In the genomic region with DNA sequence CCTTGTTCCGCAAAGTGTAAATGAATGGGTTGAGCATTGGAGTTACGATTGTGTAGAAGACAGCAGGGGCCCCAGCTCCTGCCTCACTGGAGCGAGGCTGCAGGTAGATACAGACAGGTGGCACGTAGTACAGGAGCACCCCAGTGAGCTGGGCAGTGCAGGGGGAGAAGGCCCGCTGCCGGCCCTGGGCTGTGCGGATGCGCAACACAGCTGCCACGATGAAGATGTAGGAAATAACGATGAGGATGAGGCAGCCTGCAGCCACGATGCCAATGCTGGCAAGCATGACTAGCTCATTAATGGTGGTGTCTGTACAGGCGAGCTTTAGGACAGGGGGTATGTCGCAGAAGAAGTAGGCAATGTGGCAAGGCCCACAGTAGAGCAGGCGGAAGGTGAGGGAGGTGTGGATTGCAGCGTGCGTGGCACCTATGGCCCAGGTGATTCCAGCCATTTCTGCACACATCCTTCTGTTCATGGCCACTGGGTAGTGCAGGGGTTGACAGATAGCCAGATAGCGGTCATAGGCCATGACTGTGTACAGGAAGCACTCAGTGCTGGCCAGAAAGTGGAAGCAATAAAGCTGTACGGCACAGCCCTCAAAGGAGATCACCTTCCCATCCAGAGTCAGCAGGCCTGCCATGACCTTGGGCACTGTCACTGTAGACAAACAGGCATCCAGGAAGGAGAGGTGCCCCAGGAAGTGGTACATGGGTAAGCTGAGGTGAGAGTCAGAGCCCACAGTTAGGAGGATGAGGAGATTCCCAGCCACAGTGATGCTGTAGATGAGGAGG, we compare ENCODE assay signal across 22 cellular contexts. TPM values are rescaled to one million over a fixed set of nuclear protein-coding genes. Genes with fewer than 3 reads are reported as not detected.
"Had no signal": no experiment of that assay in that cellular context is flagged by ENCODE, and none has a peak within 500 bp of the region (broad histone marks: within the 10 kb centered on the region; RNA-seq: fewer than 3 reads in every experiment).

No MANE protein-coding gene starts in this region.

- H3K27ac ChIP-seq: ascending aorta, esophagus squamous epithelium, sigmoid colon, stomach, thoracic aorta, uterus, WERI-Rb-1 had no signal

- H3K4me3 ChIP-seq: ascending aorta, esophagus squamous epithelium, lung, sigmoid colon, stomach, thoracic aorta, uterus had no signal

- H3K27ac Mint-ChIP-seq: activated CD8-positive, alpha-beta T cell treated with anti-CD3 and anti-CD28 coated beads, Interleukin-2, amount 10 ng/mL, durations not matched to agents 7 days and 5 days; activated naive CD8-positive, alpha-beta T cell treated with anti-CD3 and anti-CD28 coated beads, Interleukin-2, amount 50 U/mL, for 24 hours; immature natural killer cell; naive thymus-derived CD4-positive, alpha-beta T cell; T-cell had no signal

- H3K36me3 ChIP-seq: ascending aorta, esophagus squamous epithelium, sigmoid colon, stomach, thoracic aorta, uterus, WERI-Rb-1 had no signal

- ATAC-seq: activated CD8-positive, alpha-beta T cell treated with anti-CD3 and anti-CD28 coated beads, Interleukin-2, amount 10 ng/mL, durations not matched to agents 7 days and 5 days; activated naive CD8-positive, alpha-beta T cell treated with anti-CD3 and anti-CD28 coated beads, Interleukin-2, amount 50 U/mL, for 24 hours; left colon; naive thymus-derived CD4-positive, alpha-beta T cell; T-cell had no signal

- H3K27me3 Mint-ChIP-seq: activated naive CD8-positive, alpha-beta T cell treated with anti-CD3 and anti-CD28 coated beads, Interleukin-2, amount 50 U/mL, for 24 hours had no signal

- H3K4me1 Mint-ChIP-seq: activated naive CD8-positive, alpha-beta T cell treated with anti-CD3 and anti-CD28 coated beads, Interleukin-2, amount 50 U/mL, for 24 hours; immature natural killer cell; T-cell had no signal

- H3K4me3 Mint-ChIP-seq: activated CD8-positive, alpha-beta T cell treated with anti-CD3 and anti-CD28 coated beads, Interleukin-2, amount 10 ng/mL, durations not matched to agents 7 days and 5 days; activated naive CD8-positive, alpha-beta T cell treated with anti-CD3 and anti-CD28 coated beads, Interleukin-2, amount 50 U/mL, for 24 hours; immature natural killer cell; naive thymus-derived CD4-positive, alpha-beta T cell; T-cell had no signal

- H3K27me3 ChIP-seq: ascending aorta, esophagus squamous epithelium, sigmoid colon, stomach, uterus had no signal

- H3K9me3 Mint-ChIP-seq: activated naive CD8-positive, alpha-beta T cell treated with anti-CD3 and anti-CD28 coated beads, Interleukin-2, amount 50 U/mL, for 24 hours had no signal

- H3K4me1 ChIP-seq: ascending aorta, esophagus squamous epithelium, sigmoid colon, stomach, uterus had no signal

- H3K36me3 Mint-ChIP-seq: immature natural killer cell; naive thymus-derived CD4-positive, alpha-beta T cell; T-cell had no signal

- H3K9me3 ChIP-seq: ascending aorta, sigmoid colon, thoracic aorta, uterus had no signal

- DNase-seq: activated CD4-positive, alpha-beta T cell treated with anti-CD3 and anti-CD28 coated beads for 4 hours; activated CD8-positive, alpha-beta memory T cell treated with anti-CD3 and anti-CD28 coated beads, Interleukin-2, amount 50 U/mL, for 48 hours; activated CD8-positive, alpha-beta T cell treated with anti-CD3 and anti-CD28 coated beads, Interleukin-2, amount 10 ng/mL, durations not matched to agents 7 days and 5 days; activated naive CD4-positive, alpha-beta T cell; activated naive CD8-positive, alpha-beta T cell treated with anti-CD3 and anti-CD28 coated beads, Interleukin-2, amount 50 U/mL, for 24 hours; esophagus squamous epithelium; foreskin fibroblast; immature natural killer cell; left colon; naive thymus-derived CD4-positive, alpha-beta T cell; sigmoid colon; stimulated activated CD4-positive, alpha-beta T cell treated with anti-CD3 and anti-CD28 coated beads, Interleukin-2, amount 100 ng/mL, for 48 hours; stomach; T-cell; uterus; WERI-Rb-1 had no signal

RNA-seq across cellular contexts. Expression of gene OR10S1, which starts 0.6 kb away (rescaled TPM):
- total RNA-seq: activated CD8-positive, alpha-beta T cell treated with anti-CD3 and anti-CD28 coated beads, Interleukin-2, amount 10 ng/mL, durations not matched to agents 7 days and 5 days; ascending aorta; esophagus squamous epithelium; left colon; lung; mononuclear cell; naive thymus-derived CD4-positive, alpha-beta T cell; omental fat pad; pulmonary artery endothelial cell; sigmoid colon; stomach; T-cell; thoracic aorta; uterus had no signal
- polyA plus RNA-seq: immature natural killer cell; lung; naive thymus-derived CD4-positive, alpha-beta T cell; sigmoid colon; stomach had no signal

RNA-seq across cellular contexts. Expression of gene OR10G6, which starts 18.0 kb away (rescaled TPM):
- total RNA-seq: activated CD8-positive, alpha-beta T cell treated with anti-CD3 and anti-CD28 coated beads, Interleukin-2, amount 10 ng/mL, durations not matched to agents 7 days and 5 days; ascending aorta; esophagus squamous epithelium; left colon; lung; mononuclear cell; naive thymus-derived CD4-positive, alpha-beta T cell; omental fat pad; pulmonary artery endothelial cell; sigmoid colon; stomach; T-cell; thoracic aorta; uterus had no signal
- polyA plus RNA-seq: immature natural killer cell; lung; naive thymus-derived CD4-positive, alpha-beta T cell; sigmoid colon; stomach had no signal

RNA-seq across cellular contexts. Expression of gene OR6T1, which starts 33.3 kb away (rescaled TPM):
- total RNA-seq: activated CD8-positive, alpha-beta T cell treated with anti-CD3 and anti-CD28 coated beads, Interleukin-2, amount 10 ng/mL, durations not matched to agents 7 days and 5 days; ascending aorta; esophagus squamous epithelium; left colon; lung; mononuclear cell; naive thymus-derived CD4-positive, alpha-beta T cell; omental fat pad; pulmonary artery endothelial cell; sigmoid colon; stomach; T-cell; thoracic aorta; uterus had no signal
- polyA plus RNA-seq: immature natural killer cell; lung; naive thymus-derived CD4-positive, alpha-beta T cell; sigmoid colon; stomach had no signal

RNA-seq across cellular contexts. Expression of gene OR10G4, which starts 35.8 kb away (rescaled TPM):
- total RNA-seq: activated CD8-positive, alpha-beta T cell treated with anti-CD3 and anti-CD28 coated beads, Interleukin-2, amount 10 ng/mL, durations not matched to agents 7 days and 5 days; ascending aorta; esophagus squamous epithelium; lung; mononuclear cell; naive thymus-derived CD4-positive, alpha-beta T cell; omental fat pad; pulmonary artery endothelial cell; T-cell; thoracic aorta had no signal
- polyA plus RNA-seq: immature natural killer cell; lung; naive thymus-derived CD4-positive, alpha-beta T cell; stomach had no signal

RNA-seq across cellular contexts. Expression of gene OR4D5, which starts 37.5 kb away (rescaled TPM):
- total RNA-seq: activated CD8-positive, alpha-beta T cell treated with anti-CD3 and anti-CD28 coated beads, Interleukin-2, amount 10 ng/mL, durations not matched to agents 7 days and 5 days; ascending aorta; esophagus squamous epithelium; lung; mononuclear cell; naive thymus-derived CD4-positive, alpha-beta T cell; omental fat pad; pulmonary artery endothelial cell; sigmoid colon; T-cell; thoracic aorta; uterus had no signal
- polyA plus RNA-seq: immature natural killer cell; lung; naive thymus-derived CD4-positive, alpha-beta T cell; sigmoid colon; stomach had no signal
